In the genomic region with DNA sequence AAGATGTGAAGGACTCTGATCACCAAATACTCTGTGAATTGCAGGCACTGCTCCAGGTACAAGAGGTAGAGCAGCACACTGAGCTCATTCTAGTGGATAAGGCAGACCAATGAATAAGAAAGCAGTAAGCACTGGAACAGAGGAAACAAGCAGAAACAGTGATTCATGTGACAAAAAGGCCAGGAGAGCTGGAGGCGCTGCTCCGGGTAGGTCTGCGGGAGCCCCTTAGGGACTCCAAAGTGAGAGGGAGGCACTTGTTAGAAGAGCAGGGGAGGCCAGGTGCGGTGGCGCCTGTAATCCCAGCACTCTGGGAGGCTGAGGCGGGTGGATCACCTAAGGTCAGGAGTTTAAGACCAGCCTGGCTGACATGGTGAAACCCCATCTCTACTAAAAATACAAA, we compare ENCODE assay signal across 26 cellular contexts.
"Had no signal": no experiment of that assay in that cellular context is flagged by ENCODE, and none has a peak within 500 bp of the region (broad histone marks: within the 10 kb centered on the region; RNA-seq: fewer than 3 reads in every experiment).

No MANE protein-coding gene starts in this region.

- H3K4me3 ChIP-seq: gastrocnemius medialis, lung, ovary, right lobe of liver, skin epidermis, thoracic aorta, upper lobe of left lung had no signal

- DNase-seq: activated CD4-positive, alpha-beta T cell treated with anti-CD3 and anti-CD28 coated beads for 1 hour; activated CD4-positive, alpha-beta T cell treated with anti-CD3 and anti-CD28 coated beads, Interleukin-2, amount 50 U/mL, for 1 hour; activated CD8-positive, alpha-beta memory T cell treated with anti-CD3 and anti-CD28 coated beads, Interleukin-2, amount 10 ng/mL, durations not matched to agents 7 days and 5 days; activated CD8-positive, alpha-beta T cell treated with anti-CD3 and anti-CD28 coated beads, Interleukin-2, amount 10 ng/mL, durations not matched to agents 7 days and 5 days; activated naive CD8-positive, alpha-beta T cell treated with anti-CD3 and anti-CD28 coated beads, Interleukin-2, amount 50 U/mL, for 24 hours; activated T-cell treated with anti-CD3 and anti-CD28 coated beads, Interleukin-2, amount 50 U/mL, for 48 hours; dermis blood vessel endothelial cell; effector CD4-positive, alpha-beta T cell; gastrocnemius medialis; glutamatergic neuron; ovary; right lobe of liver; stimulated activated CD4-positive, alpha-beta T cell treated with anti-CD3 and anti-CD28 coated beads, Interleukin-12 subunit alpha, Interleukin-12 subunit beta, amount 100 ng/mL, for 4 hours; stimulated activated CD4-positive, alpha-beta T cell treated with anti-CD3 and anti-CD28 coated beads, Interleukin-4, amount 100 ng/mL, for 1 hour; T-helper 17 cell; upper lobe of left lung had no signal

- H3K27ac ChIP-seq: epithelial cell of prostate, gastrocnemius medialis, neutrophil, ovary, right lobe of liver, skin epidermis, thoracic aorta, upper lobe of left lung had no signal

- H3K9me3 Mint-ChIP-seq: activated naive CD4-positive, alpha-beta T cell treated with anti-CD3 and anti-CD28 coated beads, Interleukin-2, amount 50 U/mL, for 24 hours; activated naive CD8-positive, alpha-beta T cell treated with anti-CD3 and anti-CD28 coated beads, Interleukin-2, amount 50 U/mL, for 24 hours; activated T-helper 2 cell treated with anti-CD3 and anti-CD28 coated beads, Interferon-gamma antibody, Interleukin-2, Interleukin-4, amounts not matched to agents 10 μg/mL and 5 μg/mL and 100 μg/mL, durations not matched to agents 14 hours and 24 hours and 36 hours; nephron; stimulated activated naive CD8-positive, alpha-beta T cell treated with anti-CD3 and anti-CD28 coated beads, Interleukin-15, Interleukin-2, amounts not matched to agents 100 ng/mL and 50 ng/mL, for 24 hours; WTC11 had no signal

- H3K36me3 ChIP-seq: gastrocnemius medialis, neutrophil, ovary, right lobe of liver, thoracic aorta, upper lobe of left lung had no signal

- H3K27me3 ChIP-seq: gastrocnemius medialis, ovary, right lobe of liver, upper lobe of left lung had no signal

- H3K4me3 Mint-ChIP-seq: activated CD8-positive, alpha-beta memory T cell treated with anti-CD3 and anti-CD28 coated beads, Interleukin-2, amount 10 ng/mL, durations not matched to agents 7 days and 5 days; activated CD8-positive, alpha-beta T cell treated with anti-CD3 and anti-CD28 coated beads, Interleukin-2, amount 10 ng/mL, durations not matched to agents 7 days and 5 days; activated naive CD4-positive, alpha-beta T cell treated with anti-CD3 and anti-CD28 coated beads, Interleukin-2, amount 50 U/mL, for 24 hours; activated naive CD8-positive, alpha-beta T cell treated with anti-CD3 and anti-CD28 coated beads, Interleukin-2, amount 50 U/mL, for 24 hours; nephron; stimulated activated naive CD8-positive, alpha-beta T cell treated with anti-CD3 and anti-CD28 coated beads, Interleukin-15, Interleukin-2, amounts not matched to agents 100 ng/mL and 50 ng/mL, for 24 hours; T-helper 17 cell; WTC11 had no signal

- H3K27ac Mint-ChIP-seq: activated CD8-positive, alpha-beta memory T cell treated with anti-CD3 and anti-CD28 coated beads, Interleukin-2, amount 10 ng/mL, durations not matched to agents 7 days and 5 days; activated CD8-positive, alpha-beta T cell treated with anti-CD3 and anti-CD28 coated beads, Interleukin-2, amount 10 ng/mL, durations not matched to agents 7 days and 5 days; activated naive CD4-positive, alpha-beta T cell treated with anti-CD3 and anti-CD28 coated beads, Interleukin-2, amount 50 U/mL, for 24 hours; activated naive CD8-positive, alpha-beta T cell treated with anti-CD3 and anti-CD28 coated beads, Interleukin-2, amount 50 U/mL, for 24 hours; activated T-helper 2 cell treated with anti-CD3 and anti-CD28 coated beads, Interferon-gamma antibody, Interleukin-2, Interleukin-4, amounts not matched to agents 10 μg/mL and 5 μg/mL and 100 μg/mL, durations not matched to agents 14 hours and 24 hours and 36 hours; nephron; stimulated activated naive CD8-positive, alpha-beta T cell treated with anti-CD3 and anti-CD28 coated beads, Interleukin-15, Interleukin-2, amounts not matched to agents 100 ng/mL and 50 ng/mL, for 24 hours; T-helper 17 cell; WTC11 had no signal

- ATAC-seq: activated CD8-positive, alpha-beta memory T cell treated with anti-CD3 and anti-CD28 coated beads, Interleukin-2, amount 10 ng/mL, durations not matched to agents 7 days and 5 days; activated CD8-positive, alpha-beta T cell treated with anti-CD3 and anti-CD28 coated beads, Interleukin-2, amount 10 ng/mL, durations not matched to agents 7 days and 5 days; activated naive CD8-positive, alpha-beta T cell treated with anti-CD3 and anti-CD28 coated beads, Interleukin-2, amount 50 U/mL, for 24 hours; gastrocnemius medialis; right lobe of liver; T-helper 17 cell; WTC11 had no signal

- H3K4me1 Mint-ChIP-seq: activated CD8-positive, alpha-beta memory T cell treated with anti-CD3 and anti-CD28 coated beads, Interleukin-2, amount 10 ng/mL, durations not matched to agents 7 days and 5 days; activated naive CD4-positive, alpha-beta T cell treated with anti-CD3 and anti-CD28 coated beads, Interleukin-2, amount 50 U/mL, for 24 hours; activated naive CD8-positive, alpha-beta T cell treated with anti-CD3 and anti-CD28 coated beads, Interleukin-2, amount 50 U/mL, for 24 hours; nephron had no signal

- H3K36me3 Mint-ChIP-seq: activated CD8-positive, alpha-beta memory T cell treated with anti-CD3 and anti-CD28 coated beads, Interleukin-2, amount 10 ng/mL, durations not matched to agents 7 days and 5 days; activated naive CD4-positive, alpha-beta T cell treated with anti-CD3 and anti-CD28 coated beads, Interleukin-2, amount 50 U/mL, for 24 hours; WTC11 had no signal

- H3K4me1 ChIP-seq: gastrocnemius medialis, upper lobe of left lung had no signal

- H3K9me3 ChIP-seq: gastrocnemius medialis, neutrophil, ovary, right lobe of liver, thoracic aorta, upper lobe of left lung had no signal
